In the genomic region with DNA sequence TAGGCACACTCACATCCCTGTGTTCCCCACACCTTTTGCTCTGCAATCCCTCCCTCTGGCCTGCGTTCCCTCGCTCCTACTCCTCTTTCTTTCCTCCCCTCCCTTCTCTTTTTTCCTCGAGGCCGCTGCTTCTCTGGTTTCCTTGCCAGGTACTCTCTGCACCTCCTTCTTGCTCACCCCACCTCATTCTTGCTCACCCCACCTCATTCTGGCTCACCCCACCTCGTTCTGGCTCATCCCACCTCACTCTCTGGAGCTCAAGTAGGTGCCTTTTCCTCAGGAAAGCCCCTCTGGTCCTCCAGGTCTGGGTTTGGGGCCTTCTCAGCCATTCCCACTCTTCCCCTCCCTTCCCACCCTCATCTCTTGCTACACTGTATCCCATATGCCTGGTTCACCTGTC, we compare ENCODE assay signal across 29 cellular contexts.
"Had no signal": no experiment of that assay in that cellular context is flagged by ENCODE, and none has a peak within 500 bp of the region (broad histone marks: within the 10 kb centered on the region; RNA-seq: fewer than 3 reads in every experiment).

No MANE protein-coding gene starts in this region.

- H3K27ac ChIP-seq: left lung, lower lobe of right lung, pancreas, prostate gland, skin epidermis, suprapubic skin, thoracic aorta, tibial artery, upper lobe of right lung had no signal

- H3K27me3 Mint-ChIP-seq: stimulated activated naive CD8-positive, alpha-beta T cell treated with anti-CD3 and anti-CD28 coated beads, Interleukin-15, Interleukin-2, amounts not matched to agents 100 ng/mL and 50 ng/mL, for 24 hours had no signal

- H3K36me3 Mint-ChIP-seq: mesothelial cell of epicardium; naive thymus-derived CD8-positive, alpha-beta T cell had no signal

- ATAC-seq: left colon; left lung; lower lobe of right lung; naive thymus-derived CD8-positive, alpha-beta T cell; pancreas; right cardiac atrium; sciatic nerve had no signal

- H3K4me1 ChIP-seq: left lung, lower lobe of right lung, pancreas, prostate gland, suprapubic skin, tibial artery, upper lobe of right lung had no signal

- H3K4me1 Mint-ChIP-seq: mesothelial cell of epicardium; naive thymus-derived CD8-positive, alpha-beta T cell; nephron; neural crest cell had no signal

- H3K27ac Mint-ChIP-seq: mesothelial cell of epicardium; naive thymus-derived CD8-positive, alpha-beta T cell; nephron; stimulated activated naive CD8-positive, alpha-beta T cell treated with anti-CD3 and anti-CD28 coated beads, Interleukin-15, Interleukin-2, amounts not matched to agents 100 ng/mL and 50 ng/mL, for 24 hours had no signal

- H3K9me3 ChIP-seq: left lung, lower lobe of right lung, pancreas, prostate gland, suprapubic skin, thoracic aorta, tibial artery, upper lobe of right lung had no signal

- H3K4me3 Mint-ChIP-seq: immature natural killer cell; mesothelial cell of epicardium; naive thymus-derived CD8-positive, alpha-beta T cell; nephron; neural crest cell; stimulated activated naive CD8-positive, alpha-beta T cell treated with anti-CD3 and anti-CD28 coated beads, Interleukin-15, Interleukin-2, amounts not matched to agents 100 ng/mL and 50 ng/mL, for 24 hours had no signal

- DNase-seq: hypothalamus; immature natural killer cell; kidney; left colon; left lung; lower lobe of right lung; mammary epithelial cell; mesendoderm; naive thymus-derived CD8-positive, alpha-beta T cell; nucleus accumbens; pancreas; posterior cingulate gyrus; retina; right cardiac atrium; stimulated activated CD4-positive, alpha-beta T cell treated with anti-CD3 and anti-CD28 coated beads, Interleukin-12 subunit alpha, Interleukin-12 subunit beta, amount 100 ng/mL, for 4 hours; stimulated activated CD4-positive, alpha-beta T cell treated with anti-CD3 and anti-CD28 coated beads, Interleukin-4, amount 100 ng/mL, for 24 hours; stimulated activated naive CD4-positive, alpha-beta T cell; tibial artery; trophoblast cell; upper lobe of right lung had no signal

- H3K27me3 ChIP-seq: left lung, pancreas, suprapubic skin, tibial artery, upper lobe of right lung had no signal

- H3K9me3 Mint-ChIP-seq: immature natural killer cell; naive thymus-derived CD8-positive, alpha-beta T cell; neural crest cell; stimulated activated naive CD8-positive, alpha-beta T cell treated with anti-CD3 and anti-CD28 coated beads, Interleukin-15, Interleukin-2, amounts not matched to agents 100 ng/mL and 50 ng/mL, for 24 hours had no signal
